8 cellular contexts compared by ENCODE assay signal in the genomic region with DNA sequence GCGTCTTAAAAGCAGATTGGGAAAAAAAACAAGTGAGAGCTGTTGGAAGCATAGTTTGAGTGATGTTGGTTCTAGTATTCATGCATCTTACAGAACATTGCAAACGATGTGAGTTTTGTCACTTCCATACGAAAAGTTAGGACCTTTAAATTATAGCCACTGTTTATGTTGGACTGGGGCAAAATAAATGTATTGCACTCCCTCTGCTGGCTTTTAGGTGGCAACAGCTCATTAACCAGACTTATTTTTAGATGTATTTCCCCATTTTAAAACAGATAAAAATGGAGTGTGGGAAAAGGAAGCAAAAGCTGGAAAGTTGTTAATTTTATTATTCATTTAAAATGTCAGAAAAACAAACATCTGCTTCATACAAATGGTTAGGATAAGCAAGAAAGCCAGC.
DNase-seq lines count a peak whose midpoint lies in the region; ATAC-seq and TF ChIP-seq lines count a peak whose summit lies in the region.

No MANE protein-coding gene starts in this region.

- no peak overlapping the region for H3K4me2 ChIP-seq in IMR-90 (ENCODE audit: low read depth, low read length)

- no peaks in the 10 kb centered on the region for H3K36me3 ChIP-seq in IMR-90 (ENCODE audit: control insufficient read depth, insufficient read depth, low read length)

- TF ChIP-seq RAD21 in IMR-90 (IDR thresholded peaks at IDR 0.05; ENCODE audit: low read length), result peak; percentile 47

- H2BK20ac ChIP-seq in IMR-90 (ENCODE audit: low read depth, low read length), result no peak overlapping the region

- no peak overlapping the region for H2AFZ ChIP-seq in IMR-90 (replicated peaks; ENCODE audit: low read length, poor library complexity)

- H3K27me3 Mint-ChIP-seq in activated CD4-positive, alpha-beta memory T cell treated with anti-CD3 and anti-CD28 coated beads, Interleukin-2, amount 10 ng/mL, durations not matched to agents 7 days and 5 days, result peaks cover 6% of the 10 kb centered on the region

- H4K20me1 ChIP-seq in IMR-90 (ENCODE audit: insufficient read depth, low read length), result no peaks in the 10 kb centered on the region

- H3K36me3 Mint-ChIP-seq in activated CD4-positive, alpha-beta memory T cell treated with anti-CD3 and anti-CD28 coated beads, Interleukin-2, amount 10 ng/mL, durations not matched to agents 7 days and 5 days (ENCODE audit: low read depth), result no peaks in the 10 kb centered on the region

- no peak overlapping the region for H2AK9ac ChIP-seq in IMR-90 (replicated peaks; ENCODE audit: low read depth, low read length, poor library complexity)

- H3K9me1 ChIP-seq in IMR-90 (ENCODE audit: insufficient read depth, low read length), result no peaks in the 10 kb centered on the region; the same call in 1 of the 2 replicates

- TF ChIP-seq CTCF in IMR-90 (conservative IDR thresholded peaks at IDR 0.05; ENCODE audit: low read depth, low read length), result peak; percentile 53

- no peak overlapping the region for H3K27ac ChIP-seq in IMR-90 (ENCODE audit: insufficient read depth, low read length)

- BruUV-seq in IMR-90 (replicated peaks; lab: Mats Ljungman, UMichigan), result no TSS peak

- H3K27me3 ChIP-seq in IMR-90 (ENCODE audit: control insufficient read depth, insufficient read depth, low read length), result no peaks in the 10 kb centered on the region

- no peak overlapping the region for H2BK15ac ChIP-seq in IMR-90 (ENCODE audit: low read depth, low read length)

- no peak overlapping the region for H2BK5ac ChIP-seq in IMR-90 (ENCODE audit: low read depth, low read length, poor library complexity, severe bottlenecking)

- no peak; the same call in 1 of the 2 replicates for ATAC-seq in IMR-90 (ENCODE audit: low read depth)
- no peak for ATAC-seq in HG03175 (IDR thresholded peaks at IDR 0.05; ENCODE audit: unreplicated experiment)

- H4K91ac ChIP-seq in IMR-90 (ENCODE audit: insufficient read depth, low read depth, low read length), result no peak overlapping the region

- H4K8ac ChIP-seq in IMR-90 (ENCODE audit: low read depth in 2 of 2, low read length in 2 of 2), result no peak overlapping the region

- no peak overlapping the region for H3K27ac Mint-ChIP-seq in activated CD4-positive, alpha-beta memory T cell treated with anti-CD3 and anti-CD28 coated beads, Interleukin-2, amount 10 ng/mL, durations not matched to agents 7 days and 5 days

- no peak overlapping the region for H3K4ac ChIP-seq in IMR-90 (ENCODE audit: low read depth, low read length)

- H3K23ac ChIP-seq in IMR-90 (ENCODE audit: low read depth, low read length), result no peak overlapping the region

- no peak overlapping the region for H3K4me3 Mint-ChIP-seq in activated CD4-positive, alpha-beta memory T cell treated with anti-CD3 and anti-CD28 coated beads, Interleukin-2, amount 10 ng/mL, durations not matched to agents 7 days and 5 days

- H3K9me3 ChIP-seq in IMR-90 (ENCODE audit: control insufficient read depth, insufficient read depth, low read length), result no peaks in the 10 kb centered on the region

- TF ChIP-seq POLR2A in IMR-90 (IDR thresholded peaks at IDR 0.05; ENCODE audit: low read depth, low read length), result no peak

- in situ Hi-C loops in IMR-90 (cut with MboI; ENCODE audit: low sequenced_read_pairs), result no loop called here

- H3K56ac ChIP-seq in IMR-90 (ENCODE audit: extremely low read depth, insufficient read depth, low read length), result no peak overlapping the region

- no peak overlapping the region for H3K9ac ChIP-seq in IMR-90 (ENCODE audit: low read depth, low read length)

- no peaks in the 10 kb centered on the region for H3K9me3 Mint-ChIP-seq in activated CD4-positive, alpha-beta memory T cell treated with anti-CD3 and anti-CD28 coated beads, Interleukin-2, amount 10 ng/mL, durations not matched to agents 7 days and 5 days

- H3K14ac ChIP-seq in IMR-90 (replicated peaks; ENCODE audit: low read depth, low read length), result no peak overlapping the region

- no peaks in the 10 kb centered on the region for H3K79me1 ChIP-seq in IMR-90 (ENCODE audit: low read depth in 1 of 2, low read length in 2 of 2)

- CTCF ChIA-PET in IMR-90 (lab: Yijun Ruan, JAX), result interaction anchor here (0.5 to 1.7 kb wide), 5 partner anchors 17 to 818 kb away, joined by 3 to 17 read pairs (median 3); no protein-coding TSS in a partner anchor
- CTCF ChIA-PET in activated CD4-positive, alpha-beta memory T cell treated with anti-CD3 and anti-CD28 coated beads, Interleukin-2, amount 10 ng/mL, durations not matched to agents 7 days and 5 days (lab: Charles Lee), result interaction anchor here (0.9 to 1.6 kb wide), 2 partner anchors 9 to 136 kb away, joined by 3 to 9 read pairs; no protein-coding TSS in a partner anchor

- WGBS in IMR-90 (ENCODE audit: extremely low coverage in 2 of 2, insufficient read length in 1 of 2), 2 experiments, result no CpG with 5 or more reads among the region's 3 CpGs

- H4K5ac ChIP-seq in IMR-90 (ENCODE audit: low read depth, low read length), result no peak overlapping the region

- H3K4me1 ChIP-seq in IMR-90 (ENCODE audit: control insufficient read depth, insufficient read depth, low read length), result no peaks in the 10 kb centered on the region

- peak; percentile 23 for DNase-seq in DMS 273 (lab: John Stamatoyannopoulos, UW; ENCODE audit: unreplicated experiment)
- DNase-seq in IMR-90, result peak; percentile 15
- DNase-seq in amniotic epithelial cell (ENCODE audit: low read depth), result peak; percentile 30
- peak; percentile 41 for DNase-seq in medulla oblongata (ENCODE audit: extremely low spot score)
- DNase-seq in GDM1 (lab: John Stamatoyannopoulos, UW), result no peak
- no peak for DNase-seq in UCSD-AML1 (lab: John Stamatoyannopoulos, UW; ENCODE audit: unreplicated experiment)
- no peak for DNase-seq in activated CD4-positive, alpha-beta memory T cell treated with anti-CD3 and anti-CD28 coated beads, Interleukin-2, amount 10 ng/mL, durations not matched to agents 7 days and 5 days

- POLR2A ChIA-PET in IMR-90 (lab: Charles Lee; ENCODE audit: unreplicated experiment), result no interaction called here
- POLR2A ChIA-PET in activated CD4-positive, alpha-beta memory T cell treated with anti-CD3 and anti-CD28 coated beads, Interleukin-2, amount 10 ng/mL, durations not matched to agents 7 days and 5 days (lab: Charles Lee), result no interaction called here

- no peaks in the 10 kb centered on the region for H3K4me1 Mint-ChIP-seq in activated CD4-positive, alpha-beta memory T cell treated with anti-CD3 and anti-CD28 coated beads, Interleukin-2, amount 10 ng/mL, durations not matched to agents 7 days and 5 days

- intact Hi-C loops in IMR-90 (cut with micrococcal nuclease), result loop anchor here (1.0 to 10.0 kb wide), 2 partner anchors 136 to 193 kb away; no protein-coding TSS in a partner anchor

- no peak overlapping the region for H2AK5ac ChIP-seq in IMR-90 (ENCODE audit: low read depth, low read length)

- H3K18ac ChIP-seq in IMR-90 (ENCODE audit: low read depth, low read length), result no peak overlapping the region

- no peak overlapping the region for H3K4me3 ChIP-seq in IMR-90 (ENCODE audit: insufficient read depth, low read depth, low read length)

- dilution Hi-C loops in IMR-90 (cut with HindIII; ENCODE audit: low sequenced_read_pairs, unreplicated experiment), result no loop called here

- no peak overlapping the region for H2BK120ac ChIP-seq in IMR-90 (ENCODE audit: low read depth, low read length)

TF ChIP-seq in IMR-90, 13 proteins besides CTCF, POLR2A, EP300 and RAD21:
- TF ChIP-seq, protein P1, sequence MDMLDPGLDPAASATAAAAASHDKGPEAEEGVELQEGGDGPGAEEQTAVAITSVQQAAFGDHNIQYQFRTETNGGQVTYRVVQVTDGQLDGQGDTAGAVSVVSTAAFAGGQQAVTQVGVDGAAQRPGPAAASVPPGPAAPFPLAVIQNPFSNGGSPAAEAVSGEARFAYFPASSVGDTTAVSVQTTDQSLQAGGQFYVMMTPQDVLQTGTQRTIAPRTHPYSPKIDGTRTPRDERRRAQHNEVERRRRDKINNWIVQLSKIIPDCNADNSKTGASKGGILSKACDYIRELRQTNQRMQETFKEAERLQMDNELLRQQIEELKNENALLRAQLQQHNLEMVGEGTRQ (IDR thresholded peaks at IDR 0.05; ENCODE audit: low read depth, low read length), result no peak
- TF ChIP-seq MXI1 (IDR thresholded peaks at IDR 0.05; ENCODE audit: borderline replicate concordance, low read depth, low read length) (no peak), NFE2L2 (IDR thresholded peaks at IDR 0.05; ENCODE audit: low read depth, low read length) (no peak), BHLHE40 (IDR thresholded peaks at IDR 0.05; ENCODE audit: low read depth, low read length) (no peak), SMC3 (IDR thresholded peaks at IDR 0.05; ENCODE audit: low read depth, low read length) (peak; percentile 49)
TF ChIP-seq in IMR-90: peak in this region for 1.

Comparison
In these comparisons a context has a peak if more than half of its experiments do, and no peak if none do; other contexts are left out.
1. DNase-seq: peak in DMS 273 (single experiment), IMR-90 (single experiment), amniotic epithelial cell (single experiment) and medulla oblongata (single experiment); none in GDM1 (single experiment), UCSD-AML1 (single experiment) and activated CD4-positive, alpha-beta memory T cell treated with anti-CD3 and anti-CD28 coated beads, Interleukin-2, amount 10 ng/mL, durations not matched to agents 7 days and 5 days (single experiment).